In the genomic region with DNA sequence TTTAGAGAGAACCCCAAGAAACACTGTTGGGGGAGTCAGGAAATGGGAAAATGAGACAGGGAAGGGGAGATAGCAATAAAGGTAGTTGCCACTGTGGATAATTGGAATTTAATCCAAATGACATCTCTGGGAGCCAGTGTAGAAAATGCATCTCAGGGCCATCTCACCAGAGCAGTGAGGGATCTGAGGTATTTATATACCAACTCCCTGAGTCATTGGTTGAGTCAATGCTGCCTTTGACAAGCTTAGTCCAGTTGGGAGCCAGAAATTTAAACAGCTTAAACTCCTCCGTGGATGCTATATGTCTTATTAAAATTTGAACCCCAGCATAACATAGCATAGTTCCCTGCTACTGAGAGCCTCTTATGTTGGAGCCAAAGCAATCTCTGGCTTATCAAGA, we compare ENCODE assay signal across 17 cellular contexts.
"Had no signal": no experiment of that assay in that cellular context is flagged by ENCODE, and none has a peak within 500 bp of the region (broad histone marks: within the 10 kb centered on the region; RNA-seq: fewer than 3 reads in every experiment).

No MANE protein-coding gene starts in this region.

- H3K4me3 ChIP-seq: cardiac muscle cell, hepatocyte, left lung had no signal

- H3K79me2 ChIP-seq: hepatocyte had no signal

- H3K27ac ChIP-seq: hepatocyte, left lung, VCaP had no signal

- H2AFZ ChIP-seq: hepatocyte had no signal

- H3K27me3 ChIP-seq: cardiac muscle cell, hepatocyte, left lung had no signal

- H3K9me3 ChIP-seq: left lung had no signal

- H3K4me1 ChIP-seq: left lung had no signal

- H3K36me3 ChIP-seq: cardiac muscle cell, left lung had no signal

- DNase-seq: activated CD4-positive, alpha-beta T cell treated with anti-CD3 and anti-CD28 coated beads for 1 hour; activated CD4-positive, alpha-beta T cell treated with anti-CD3 and anti-CD28 coated beads, Interleukin-2, amount 50 U/mL, for 4 hours; activated naive CD4-positive, alpha-beta T cell; activated naive CD8-positive, alpha-beta T cell treated with anti-CD3 and anti-CD28 coated beads, Interleukin-2, amount 10 ng/mL, durations not matched to agents 7 days and 5 days; activated T-cell treated with anti-CD3 and anti-CD28 coated beads for 4 hours; anterior cingulate cortex; endodermal cell; erythroblast; left lung; mammary epithelial cell; natural killer cell; retina; stimulated activated CD4-positive, alpha-beta T cell treated with anti-CD3 and anti-CD28 coated beads, Interleukin-2, amount 100 ng/mL, for 48 hours had no signal

- ATAC-seq: left lung; natural killer cell; stimulated activated memory B cell treated with anti-CD40 and anti-IgM and Interleukin-4, amounts not matched to agents 10 μg/mL and 1 μg/mL and 100 μg/mL, for 72 hours had no signal

- H3K4me2 ChIP-seq: hepatocyte had no signal
